Comparison of ENCODE assay signal across 9 cellular contexts in the genomic region with DNA sequence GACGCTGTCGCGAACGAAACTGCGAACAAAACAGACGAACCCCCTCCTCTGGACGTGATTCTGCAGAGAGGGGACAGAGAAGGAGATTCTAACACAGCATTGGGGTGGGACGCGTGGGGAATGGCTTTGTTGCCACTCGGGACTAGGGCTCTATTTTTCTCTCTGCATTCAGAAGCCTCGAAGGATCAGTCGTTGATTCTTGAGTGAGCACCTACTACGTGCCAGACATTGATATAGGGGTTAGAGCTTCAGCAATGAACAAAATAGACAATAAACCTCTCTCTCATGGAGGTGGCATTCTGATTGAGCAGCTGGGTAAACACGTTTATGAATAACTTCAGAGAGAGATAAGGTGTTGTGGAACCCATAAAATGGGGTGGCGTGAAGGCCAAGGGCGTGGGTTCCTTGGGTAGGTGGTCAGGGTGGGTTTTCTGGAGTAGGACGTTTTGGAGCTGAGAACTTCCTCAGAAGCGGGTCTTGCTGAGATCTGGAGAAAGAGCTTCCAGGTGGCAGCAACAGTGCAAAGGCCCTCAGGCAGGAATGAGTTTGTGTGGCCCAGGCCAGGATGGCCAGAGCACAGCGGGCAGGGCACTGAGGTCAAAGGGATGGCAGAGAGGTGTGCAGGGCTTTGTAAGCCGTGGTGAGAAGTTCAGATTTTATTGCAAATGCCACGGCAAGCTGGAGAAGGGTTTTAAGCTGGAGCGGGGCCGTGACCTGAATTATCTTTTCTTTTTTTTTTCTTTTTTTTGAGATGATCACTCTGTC. TPM values are rescaled to one million over a fixed set of nuclear protein-coding genes. Genes with fewer than 3 reads are reported as not detected.
A peak's percentile ranks its signal among the peaks of the same experiment; 100 is the strongest.
DNase-seq lines count a peak whose midpoint lies in the region; ATAC-seq and TF ChIP-seq lines count a peak whose summit lies in the region.
"Had no signal": no experiment of that assay in that cellular context is flagged by ENCODE, and none has a peak within 500 bp of the region (broad histone marks: within the 10 kb centered on the region; RNA-seq: fewer than 3 reads in every experiment).

No MANE protein-coding gene starts in this region.

- peaks cover 5% of the 10 kb centered on the region for H3K9me3 Mint-ChIP-seq in activated CD8-positive, alpha-beta T cell treated with anti-CD3 and anti-CD28 coated beads, Interleukin-2, amount 10 ng/mL, durations not matched to agents 7 days and 5 days (ENCODE audit: insufficient read depth)

- CTCF ChIA-PET in activated CD8-positive, alpha-beta T cell treated with anti-CD3 and anti-CD28 coated beads, Interleukin-2, amount 10 ng/mL, durations not matched to agents 7 days and 5 days (lab: Charles Lee) = interaction anchor here (0.8 kb wide), 1 partner anchor 16 kb away, joined by 3 read pairs; no protein-coding TSS in a partner anchor

- H3K36me3 Mint-ChIP-seq in activated CD8-positive, alpha-beta T cell treated with anti-CD3 and anti-CD28 coated beads, Interleukin-2, amount 10 ng/mL, durations not matched to agents 7 days and 5 days (ENCODE audit: low read depth) = no peaks in the 10 kb centered on the region

- POLR2A ChIA-PET in activated CD8-positive, alpha-beta T cell treated with anti-CD3 and anti-CD28 coated beads, Interleukin-2, amount 10 ng/mL, durations not matched to agents 7 days and 5 days (lab: Charles Lee) = no interaction called here

- H3K4me1 ChIP-seq in iPS-15b (ENCODE audit: control insufficient read depth, insufficient read depth, low read length) (peaks cover 15% of the 10 kb centered on the region), gastrocnemius medialis (peaks cover 0 to 3% of the 10 kb centered on the region in 2 donors)

- TF ChIP-seq POLR2A in gastrocnemius medialis (IDR thresholded peaks at IDR 0.05) = no peak

- intact Hi-C loops in gastrocnemius medialis (cut with DNase I; ENCODE audit: low total_unique reads) = no loop called here

- peak overlapping the region; percentile 41 for H3K9ac ChIP-seq in iPS-15b (ENCODE audit: low read depth, low read length)

- TF ChIP-seq CTCF in gastrocnemius medialis (IDR thresholded peaks at IDR 0.05 in 4 of 5, conservative IDR thresholded peaks at IDR 0.05 in 1 of 5) = no peak

- peak overlapping the region; percentile 55 for H3K4me3 ChIP-seq in iPS-15b (ENCODE audit: low read depth, low read length)
- peak overlapping the region; percentile 53 to 65 (median 60) for H3K4me3 ChIP-seq in gastrocnemius medialis

- DNase-seq in EH (ENCODE audit: low read depth) (peak; percentile 10), gastrocnemius medialis (no peak), midbrain (lab: John Stamatoyannopoulos, UW) (no peak)
- DNase-seq in activated CD8-positive, alpha-beta T cell treated with anti-CD3 and anti-CD28 coated beads, Interleukin-2, amount 10 ng/mL, durations not matched to agents 7 days and 5 days = no peak
- no peak for DNase-seq in central memory CD4-positive, alpha-beta T cell

- no peak for ATAC-seq in activated CD8-positive, alpha-beta T cell treated with anti-CD3 and anti-CD28 coated beads, Interleukin-2, amount 10 ng/mL, durations not matched to agents 7 days and 5 days
- ATAC-seq in gastrocnemius medialis (no peak), GM18873 (IDR thresholded peaks at IDR 0.05; ENCODE audit: low FRiP score, unreplicated experiment) (no peak), GM21447 (IDR thresholded peaks at IDR 0.05; ENCODE audit: unreplicated experiment) (no peak)

- H3K4me1 Mint-ChIP-seq in activated CD8-positive, alpha-beta T cell treated with anti-CD3 and anti-CD28 coated beads, Interleukin-2, amount 10 ng/mL, durations not matched to agents 7 days and 5 days (ENCODE audit: low read depth) = peaks cover 9% of the 10 kb centered on the region

- H3K9me3 ChIP-seq in iPS-15b (ENCODE audit: control insufficient read depth, insufficient read depth, low read length) = peaks cover 4% of the 10 kb centered on the region
- H3K9me3 ChIP-seq in gastrocnemius medialis = no peaks in the 10 kb centered on the region

- peak overlapping the region; percentile 53 for H3K4me3 Mint-ChIP-seq in activated CD8-positive, alpha-beta T cell treated with anti-CD3 and anti-CD28 coated beads, Interleukin-2, amount 10 ng/mL, durations not matched to agents 7 days and 5 days

- H3K27me3 ChIP-seq in iPS-15b (ENCODE audit: control insufficient read depth, insufficient read depth, low read length) (no peaks in the 10 kb centered on the region), gastrocnemius medialis (peaks cover 6 to 20% (median 9%) of the 10 kb centered on the region in 3 donors)

- peaks cover 62% of the 10 kb centered on the region for H3K27me3 Mint-ChIP-seq in activated CD8-positive, alpha-beta T cell treated with anti-CD3 and anti-CD28 coated beads, Interleukin-2, amount 10 ng/mL, durations not matched to agents 7 days and 5 days (ENCODE audit: low read depth)

- no peak overlapping the region for H3K27ac Mint-ChIP-seq in activated CD8-positive, alpha-beta T cell treated with anti-CD3 and anti-CD28 coated beads, Interleukin-2, amount 10 ng/mL, durations not matched to agents 7 days and 5 days

- in situ Hi-C loops in gastrocnemius medialis (cut with MboI; ENCODE audit: low sequenced_read_pairs in 4 of 4) = no loop called here

- H3K36me3 ChIP-seq in iPS-15b (ENCODE audit: control insufficient read depth, insufficient read depth, low read length) (no peaks in the 10 kb centered on the region), gastrocnemius medialis (no peaks in the 10 kb centered on the region)

- peak overlapping the region; percentile 33 to 67 (median 62) for H3K27ac ChIP-seq in gastrocnemius medialis
- H3K27ac ChIP-seq: HL-60 had no signal

RNA-seq across cellular contexts. Expression of gene SLC2A10, which starts 0.9 kb away (rescaled TPM):
- total RNA-seq in activated CD8-positive, alpha-beta T cell treated with anti-CD3 and anti-CD28 coated beads, Interleukin-2, amount 10 ng/mL, durations not matched to agents 7 days and 5 days = not detected
- 1 to 10 TPM in 3 of 4 donors, under 1 TPM in 1; 0.36 to 4.0 (median 2.4) TPM for total RNA-seq in gastrocnemius medialis

RNA-seq across cellular contexts. Expression of gene TP53RK, which starts 21.1 kb away (rescaled TPM):
- 10 to 100 TPM; 15.8 to 15.9 TPM for total RNA-seq in activated CD8-positive, alpha-beta T cell treated with anti-CD3 and anti-CD28 coated beads, Interleukin-2, amount 10 ng/mL, durations not matched to agents 7 days and 5 days
- total RNA-seq in gastrocnemius medialis = 10 to 100 TPM in 3 of 4 donors, 1 to 10 TPM in 1; 8.3 to 17.7 (median 10.9) TPM

RNA-seq across cellular contexts. Expression of gene SLC13A3, which starts 59.1 kb away (rescaled TPM):
- not detected for total RNA-seq in activated CD8-positive, alpha-beta T cell treated with anti-CD3 and anti-CD28 coated beads, Interleukin-2, amount 10 ng/mL, durations not matched to agents 7 days and 5 days
- total RNA-seq in gastrocnemius medialis = 1 to 10 TPM in 2 of 4 donors, under 1 TPM in 2; 0.20 to 2.8 (median 1.1) TPM
